Comparison of ENCODE assay signal across 19 cellular contexts in the genomic region with DNA sequence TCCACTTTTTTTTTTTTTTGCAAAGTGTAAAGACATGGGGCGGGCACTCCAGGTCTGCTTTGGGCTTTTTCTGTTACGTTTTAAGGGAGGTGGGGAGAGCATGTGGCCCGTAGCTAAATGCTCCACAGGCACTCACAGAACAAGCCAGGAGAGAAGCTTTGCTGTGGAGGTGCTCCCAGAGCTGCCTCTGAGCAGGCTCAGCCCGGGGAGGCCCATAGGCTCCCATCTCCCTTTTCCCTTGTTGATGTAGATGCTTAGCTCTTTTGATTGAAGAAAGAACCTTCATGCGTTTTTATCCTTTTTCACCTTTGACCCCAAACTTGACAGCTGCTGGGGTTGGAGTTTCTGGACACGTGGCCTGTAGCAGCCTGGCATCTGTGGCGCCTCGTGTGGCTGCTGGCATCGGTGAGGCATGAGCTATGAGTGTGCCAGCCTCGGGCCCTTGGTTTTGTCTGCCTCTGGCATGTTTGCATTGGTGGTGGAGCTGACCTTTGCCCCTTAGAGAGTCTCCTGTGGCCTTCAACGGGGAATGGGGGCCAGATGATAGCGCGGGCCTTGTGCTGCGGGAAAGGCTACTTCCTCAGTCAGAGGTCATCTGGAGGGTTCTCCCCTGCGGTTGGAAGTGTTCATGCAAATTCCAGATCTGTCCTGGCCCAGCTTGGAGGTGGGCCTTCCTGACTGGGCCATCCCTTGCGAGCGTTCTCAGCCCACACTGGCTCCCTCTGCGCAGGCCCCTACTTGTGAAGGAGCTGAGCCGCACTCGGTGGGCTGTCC. TPM values are rescaled to one million over a fixed set of nuclear protein-coding genes. Genes with fewer than 3 reads are reported as not detected.
DNase-seq lines count a peak whose midpoint lies in the region; ATAC-seq and TF ChIP-seq lines count a peak whose summit lies in the region.
"Had no signal": no experiment of that assay in that cellular context is flagged by ENCODE, and none has a peak within 500 bp of the region (broad histone marks: within the 10 kb centered on the region; RNA-seq: fewer than 3 reads in every experiment).

No MANE protein-coding gene starts in this region.

- no peak overlapping the region for H2AFZ ChIP-seq in mesenchymal stem cell (ENCODE audit: low read depth, low read length)

- no peaks in the 10 kb centered on the region for H3K27me3 ChIP-seq in CD4-positive, alpha-beta T cell (ENCODE audit: control insufficient read depth, insufficient read depth, low read length)
- no peaks in the 10 kb centered on the region for H3K27me3 ChIP-seq in mesenchymal stem cell (ENCODE audit: control insufficient read depth in 1 of 2, insufficient read depth in 1 of 2, low read length in 2 of 2)
- H3K27me3 ChIP-seq in H7 (ENCODE audit: control insufficient read depth, insufficient read depth, low read length): no peaks in the 10 kb centered on the region

- no peak for ATAC-seq in CD4-positive, alpha-beta T cell (ENCODE audit: poor library complexity)
- no peak for ATAC-seq in central memory CD8-positive, alpha-beta T cell (replicated peaks; ENCODE audit: extremely low read depth, poor library complexity, severe bottlenecking)
- no peak for ATAC-seq in HG02763 (IDR thresholded peaks at IDR 0.05; ENCODE audit: unreplicated experiment)
- ATAC-seq in GM18873 (IDR thresholded peaks at IDR 0.05; ENCODE audit: low FRiP score, unreplicated experiment): no peak
- no peak for ATAC-seq in stimulated activated naive B cell treated with anti-CD40 and anti-IgM and Interleukin-4, amounts not matched to agents 10 μg/mL and 1 μg/mL and 100 μg/mL, for 72 hours (replicated peaks)

- H3K4me1 Mint-ChIP-seq in CD4-positive, alpha-beta T cell (ENCODE audit: low read depth): peaks cover 23% of the 10 kb centered on the region
- H3K4me1 Mint-ChIP-seq in central memory CD8-positive, alpha-beta T cell: peaks cover 49% of the 10 kb centered on the region
- H3K4me1 Mint-ChIP-seq in stimulated activated naive B cell treated with anti-CD40 and anti-IgM and Interleukin-4, amounts not matched to agents 10 μg/mL and 1 μg/mL and 100 μg/mL, for 72 hours: peaks cover 10 to 37% of the 10 kb centered on the region in 2 donors

- H3K36me3 ChIP-seq in mesenchymal stem cell (ENCODE audit: control insufficient read depth in 1 of 2, insufficient read depth in 2 of 2, low read depth in 1 of 2, low read length in 2 of 2) (peaks cover 45 to 79% of the 10 kb centered on the region in 2 experiments), H7 (replicated peaks; ENCODE audit: control insufficient read depth, insufficient read depth, low read length) (peaks cover 8% of the 10 kb centered on the region)
- H3K36me3 ChIP-seq: WERI-Rb-1 had no signal

- 82% methylated on average over 19 of the region's 20 CpGs for WGBS in mesenchymal stem cell

- no peak overlapping the region for H2AK5ac ChIP-seq in mesenchymal stem cell (ENCODE audit: low read length, severe bottlenecking)

- H2BK12ac ChIP-seq in mesenchymal stem cell (ENCODE audit: low read length in 2 of 2): peak overlapping the region; percentile 23

- intact Hi-C loops in CD4-positive, alpha-beta T cell (cut with DNase I, micrococcal nuclease): no loop called here

- no peak overlapping the region for H3K18ac ChIP-seq in mesenchymal stem cell (ENCODE audit: low read depth in 1 of 2, low read length in 2 of 2)

- CTCF ChIA-PET in CD4-positive, alpha-beta T cell (lab: Charles Lee): no interaction called here

- no peak overlapping the region for H4K8ac ChIP-seq in mesenchymal stem cell (ENCODE audit: low read length)

- POLR2A ChIA-PET in CD4-positive, alpha-beta T cell (lab: Charles Lee): no interaction called here

- no peak overlapping the region for H3K9ac ChIP-seq in mesenchymal stem cell (ENCODE audit: low read length)

- H3K4ac ChIP-seq in mesenchymal stem cell (ENCODE audit: low read depth in 1 of 2, low read length in 2 of 2): no peak overlapping the region

- H3K27me3 Mint-ChIP-seq in CD4-positive, alpha-beta T cell: no peaks in the 10 kb centered on the region
- no peaks in the 10 kb centered on the region for H3K27me3 Mint-ChIP-seq in central memory CD8-positive, alpha-beta T cell
- no peaks in the 10 kb centered on the region for H3K27me3 Mint-ChIP-seq in stimulated activated naive B cell treated with anti-CD40 and anti-IgM and Interleukin-4, amounts not matched to agents 10 μg/mL and 1 μg/mL and 100 μg/mL, for 72 hours

- H3K4me3 Mint-ChIP-seq in CD4-positive, alpha-beta T cell: no peak overlapping the region
- H3K4me3 Mint-ChIP-seq in central memory CD8-positive, alpha-beta T cell: no peak overlapping the region
- H3K4me3 Mint-ChIP-seq in stimulated activated naive B cell treated with anti-CD40 and anti-IgM and Interleukin-4, amounts not matched to agents 10 μg/mL and 1 μg/mL and 100 μg/mL, for 72 hours: no peak overlapping the region

- peaks cover 56% of the 10 kb centered on the region for H3K79me1 ChIP-seq in mesenchymal stem cell (replicated peaks; ENCODE audit: low read length, poor library complexity, severe bottlenecking)

- H3K27ac ChIP-seq in CD4-positive, alpha-beta T cell (ENCODE audit: low read depth, low read length): no peak overlapping the region
- no peak overlapping the region for H3K27ac ChIP-seq in mesenchymal stem cell (ENCODE audit: low read length, poor library complexity, severe bottlenecking)
- H3K27ac ChIP-seq: WERI-Rb-1 had no signal

- H3K4me2 ChIP-seq in mesenchymal stem cell (ENCODE audit: low read length, poor library complexity, severe bottlenecking): no peak overlapping the region

- H2BK15ac ChIP-seq in mesenchymal stem cell (ENCODE audit: low read depth, poor library complexity, severe bottlenecking): no peak overlapping the region

- H2BK120ac ChIP-seq in mesenchymal stem cell (ENCODE audit: low read depth, low read length): no peak overlapping the region

- no peak for TF ChIP-seq CTCF in CD4-positive, alpha-beta T cell (IDR thresholded peaks at IDR 0.05)

- H3K23ac ChIP-seq in mesenchymal stem cell (ENCODE audit: low read length in 2 of 2): no peak overlapping the region

- peak overlapping the region; percentile 90 for H3K27ac Mint-ChIP-seq in CD4-positive, alpha-beta T cell
- H3K27ac Mint-ChIP-seq in central memory CD8-positive, alpha-beta T cell (ENCODE audit: low read depth): peak overlapping the region; percentile 97
- no peak overlapping the region for H3K27ac Mint-ChIP-seq in stimulated activated naive B cell treated with anti-CD40 and anti-IgM and Interleukin-4, amounts not matched to agents 10 μg/mL and 1 μg/mL and 100 μg/mL, for 72 hours

- no peak overlapping the region for H2BK5ac ChIP-seq in mesenchymal stem cell (ENCODE audit: low read depth, low read length, poor library complexity, severe bottlenecking)

- DNase-seq in CD4-positive, alpha-beta T cell: no peak
- peak; percentile 82 for DNase-seq in HuH-7 (ENCODE audit: low spot score)
- no peak for DNase-seq in central memory CD8-positive, alpha-beta T cell (ENCODE audit: low spot score in 2 of 2)
- DNase-seq in mesenchymal stem cell: peak; percentile 28
- DNase-seq in H7: no peak
- no peak for DNase-seq in stimulated activated naive B cell treated with anti-CD40 and anti-IgM and Interleukin-4, amounts not matched to agents 10 μg/mL and 1 μg/mL and 100 μg/mL, for 72 hours
- DNase-seq: anterior cingulate cortex; foreskin fibroblast; NCI-H1092 treated with DMSO at 0.1 percent for 48 hours; NCI-H2227 treated with DMSO at 0.1 percent for 48 hours; stimulated activated CD4-positive, alpha-beta T cell treated with anti-CD3 and anti-CD28 coated beads, Interleukin-2, amount 100 ng/mL, for 24 hours; stimulated activated CD8-positive, alpha-beta memory T cell treated with anti-CD3 and anti-CD28 coated beads, Interleukin-4, amount 100 ng/mL, for 48 hours; WERI-Rb-1 had no signal

- no peaks in the 10 kb centered on the region for H3K9me3 ChIP-seq in CD4-positive, alpha-beta T cell (ENCODE audit: control insufficient read depth, low read length)
- H3K9me3 ChIP-seq in mesenchymal stem cell (ENCODE audit: control insufficient read depth, low read length): no peaks in the 10 kb centered on the region

- peaks cover 84% of the 10 kb centered on the region for H3K36me3 Mint-ChIP-seq in CD4-positive, alpha-beta T cell (ENCODE audit: low read depth)
- H3K36me3 Mint-ChIP-seq in central memory CD8-positive, alpha-beta T cell (ENCODE audit: insufficient read depth): peaks cover 33% of the 10 kb centered on the region
- peaks cover 51 to 63% of the 10 kb centered on the region in 2 donors for H3K36me3 Mint-ChIP-seq in stimulated activated naive B cell treated with anti-CD40 and anti-IgM and Interleukin-4, amounts not matched to agents 10 μg/mL and 1 μg/mL and 100 μg/mL, for 72 hours

- peak overlapping the region in 1 of 2 experiments; percentile 41 for H3K14ac ChIP-seq in mesenchymal stem cell (ENCODE audit: low read length in 2 of 2)

- H3K4me1 ChIP-seq in mesenchymal stem cell (ENCODE audit: control insufficient read depth, insufficient read depth, low read depth, low read length): peaks cover 20% of the 10 kb centered on the region

- H3K9me3 Mint-ChIP-seq in CD4-positive, alpha-beta T cell: no peaks in the 10 kb centered on the region
- no peaks in the 10 kb centered on the region for H3K9me3 Mint-ChIP-seq in central memory CD8-positive, alpha-beta T cell
- H3K9me3 Mint-ChIP-seq in stimulated activated naive B cell treated with anti-CD40 and anti-IgM and Interleukin-4, amounts not matched to agents 10 μg/mL and 1 μg/mL and 100 μg/mL, for 72 hours: no peaks in the 10 kb centered on the region

- H4K91ac ChIP-seq in mesenchymal stem cell (ENCODE audit: low read length): no peak overlapping the region

- H3K4me3 ChIP-seq in mesenchymal stem cell (ENCODE audit: insufficient read depth in 1 of 2, low read depth in 1 of 2, low read length in 2 of 2) (no peak overlapping the region), H7 (ENCODE audit: insufficient read depth, low read depth, low read length) (no peak overlapping the region)

RNA-seq across cellular contexts. Expression of gene IL17C, which starts 20.0 kb away (rescaled TPM):
- total RNA-seq in CD4-positive, alpha-beta T cell: under 1 TPM in 1 of 2 experiments, not detected in 1; 0.77 TPM
- 0.12 TPM for polyA plus RNA-seq in mesenchymal stem cell (2013, experiment 1 of 2)
- polyA plus RNA-seq in mesenchymal stem cell (2013, experiment 2 of 2): 0.11 TPM
- 0.14 and 0.30 TPM in 2 replicates for total RNA-seq in H7 (2014; rRNA removed; shearing (Covaris generic))
- total RNA-seq: Daoy, HT1080, posterior vena cava had no signal
- polyA plus RNA-seq: BJ had no signal

RNA-seq across cellular contexts. Expression of gene CYBA, which starts 32.5 kb away (rescaled TPM):
- 100 to 1,000 TPM; 292 to 294 TPM for total RNA-seq in CD4-positive, alpha-beta T cell
- 319 TPM for polyA plus RNA-seq in mesenchymal stem cell (2013, experiment 1 of 2)
- 325 TPM for polyA plus RNA-seq in mesenchymal stem cell (2013, experiment 2 of 2)
- total RNA-seq in H7 (2014; rRNA removed; shearing (Covaris generic)): 199 and 215 TPM in 2 replicates

RNA-seq across cellular contexts. Expression of gene MVD, which starts 44.5 kb away (rescaled TPM):
- 10 to 100 TPM; 74.2 to 76.9 TPM for total RNA-seq in CD4-positive, alpha-beta T cell
- polyA plus RNA-seq in mesenchymal stem cell (2013, experiment 1 of 2): 120 TPM
- 109 TPM for polyA plus RNA-seq in mesenchymal stem cell (2013, experiment 2 of 2)
- 98.8 and 100 TPM in 2 replicates for total RNA-seq in H7 (2014; rRNA removed; shearing (Covaris generic))

RNA-seq across cellular contexts. Expression of gene ZC3H18, which starts 48.2 kb away (rescaled TPM):
- total RNA-seq in CD4-positive, alpha-beta T cell: 10 to 100 TPM; 92.6 to 93.7 TPM
- 20.8 TPM for polyA plus RNA-seq in mesenchymal stem cell (2013, experiment 1 of 2)
- polyA plus RNA-seq in mesenchymal stem cell (2013, experiment 2 of 2): 19.8 TPM
- total RNA-seq in H7 (2014; rRNA removed; shearing (Covaris generic)): 19.5 and 20.0 TPM in 2 replicates

Comparison
In these comparisons a context has a peak if more than half of its experiments do, and no peak if none do; other contexts are left out.
1. DNase-seq: peak in HuH-7 (single experiment) and mesenchymal stem cell (single experiment); none in CD4-positive, alpha-beta T cell (0 of 10), central memory CD8-positive, alpha-beta T cell (0 of 2), H7 (single experiment) and stimulated activated naive B cell treated with anti-CD40 and anti-IgM and Interleukin-4, amounts not matched to agents 10 μg/mL and 1 μg/mL and 100 μg/mL, for 72 hours (single experiment).